In the genomic region with DNA sequence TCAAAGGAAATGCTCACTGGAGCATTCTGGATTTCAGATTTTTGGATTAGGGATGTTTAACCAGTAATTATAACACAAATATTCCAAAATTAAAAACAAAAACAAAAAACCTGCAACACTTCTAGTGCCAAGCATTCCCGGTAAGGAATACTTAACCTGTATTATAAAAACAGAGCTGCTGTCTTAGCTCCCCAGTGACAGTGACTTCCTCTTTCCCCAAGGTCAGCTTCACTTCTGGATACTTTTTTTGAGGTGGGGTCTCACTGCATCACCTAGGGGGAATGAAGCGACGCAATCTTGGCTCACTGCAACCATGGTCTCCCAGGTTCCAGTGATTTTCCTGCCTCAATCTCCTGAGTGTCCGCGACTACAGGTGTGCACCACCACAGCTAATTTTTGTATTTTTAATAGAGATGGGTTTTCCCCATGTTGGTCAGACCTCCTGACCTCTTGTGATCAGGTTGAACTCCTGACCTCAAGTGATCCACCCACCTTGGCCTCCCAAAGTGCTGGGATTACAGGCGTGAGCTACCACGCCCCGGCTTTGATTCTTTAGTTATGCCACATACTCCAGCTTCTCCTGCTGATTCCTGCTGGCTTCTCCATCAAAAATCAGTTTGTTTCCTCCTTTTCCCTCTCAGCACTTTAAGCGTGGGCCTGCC, we compare ENCODE assay signal across 16 cellular contexts. TPM values are rescaled to one million over a fixed set of nuclear protein-coding genes. Genes with fewer than 3 reads are reported as not detected.
A peak's percentile ranks its signal among the peaks of the same experiment; 100 is the strongest.
DNase-seq lines count a peak whose midpoint lies in the region; ATAC-seq and TF ChIP-seq lines count a peak whose summit lies in the region.
"Had no signal": no experiment of that assay in that cellular context is flagged by ENCODE, and none has a peak within 500 bp of the region (broad histone marks: within the 10 kb centered on the region; RNA-seq: fewer than 3 reads in every experiment).

No MANE protein-coding gene starts in this region.

- H3K36me3 Mint-ChIP-seq in activated T-cell treated with anti-CD3 and anti-CD28 coated beads, Interleukin-2, amount 50 U/mL, for 72 hours (ENCODE audit: insufficient read depth in 2 of 2): peaks cover 23 to 58% of the 10 kb centered on the region in 2 donors
- H3K36me3 Mint-ChIP-seq in T-helper 17 cell (ENCODE audit: low read depth) (peaks cover 6% of the 10 kb centered on the region), endodermal cell (ENCODE audit: low read depth) (peaks cover 81% of the 10 kb centered on the region)

- H3K36me3 ChIP-seq in endodermal cell (ENCODE audit: control insufficient read depth, insufficient read depth, low read length) (peaks cover 94% of the 10 kb centered on the region), transverse colon (peaks cover 0 to 65% (median 35%) of the 10 kb centered on the region in 4 donors)

- H3K9ac ChIP-seq in endodermal cell (ENCODE audit: extremely low read depth, low read length, poor library complexity, severe bottlenecking): no peak overlapping the region

- TF ChIP-seq CTCF in endodermal cell (conservative IDR thresholded peaks at IDR 0.05) (no peak), transverse colon (IDR thresholded peaks at IDR 0.05) (no peak)

- no peak for DNase-seq in activated T-cell treated with anti-CD3 and anti-CD28 coated beads, Interleukin-2, amount 50 U/mL, for 72 hours
- no peak for DNase-seq in activated T-cell treated with anti-CD3 and anti-CD28 coated beads, Interleukin-2, amount 50 U/mL, for 1 hour
- no peak for DNase-seq in T-helper 17 cell
- peak; percentile 39 for DNase-seq in endodermal cell
- DNase-seq in transverse colon: no peak
- DNase-seq in cerebellar cortex (ENCODE audit: low spot score): no peak
- no peak for DNase-seq in iPS-NIHi7 (ENCODE audit: extremely low spot score)
- DNase-seq in activated gamma-delta T cell (lab: John Stamatoyannopoulos, UW): no peak
- DNase-seq: COR-L47, EL, hippocampal formation, midbrain, NCI-H446, right cardiac atrium, SHP77 had no signal

- H3K9me3 ChIP-seq in T-helper 17 cell (ENCODE audit: control insufficient read depth, low read length, poor library complexity, severe bottlenecking): no peaks in the 10 kb centered on the region
- H3K9me3 ChIP-seq in endodermal cell (ENCODE audit: control insufficient read depth, low read length): no peaks in the 10 kb centered on the region
- no peaks in the 10 kb centered on the region for H3K9me3 ChIP-seq in transverse colon

- WGBS in endodermal cell (ENCODE audit: insufficient coverage in 1 of 2, insufficient read length in 1 of 2), 2 experiments: 95% methylated on average over 6 to 9 of the region's 9 CpGs
- 71 to 72% methylated on average over 4 to 9 of the region's 9 CpGs for WGBS in transverse colon (ENCODE audit: low coverage in 1 of 2), 2 donors

- peaks cover 54% of the 10 kb centered on the region for H3K4me1 Mint-ChIP-seq in activated T-cell treated with anti-CD3 and anti-CD28 coated beads, Interleukin-2, amount 50 U/mL, for 72 hours (ENCODE audit: low read depth)
- H3K4me1 Mint-ChIP-seq in T-helper 17 cell (peaks cover 36% of the 10 kb centered on the region), endodermal cell (peaks cover 16% of the 10 kb centered on the region)

- no peaks in the 10 kb centered on the region for H3K27me3 Mint-ChIP-seq in activated T-cell treated with anti-CD3 and anti-CD28 coated beads, Interleukin-2, amount 50 U/mL, for 72 hours (ENCODE audit: low read depth)
- H3K27me3 Mint-ChIP-seq in T-helper 17 cell (no peaks in the 10 kb centered on the region), endodermal cell (ENCODE audit: insufficient read depth) (no peaks in the 10 kb centered on the region)

- no peaks in the 10 kb centered on the region for H3K9me3 Mint-ChIP-seq in activated T-cell treated with anti-CD3 and anti-CD28 coated beads, Interleukin-2, amount 50 U/mL, for 72 hours
- H3K9me3 Mint-ChIP-seq in endodermal cell: no peaks in the 10 kb centered on the region

- H3K27ac ChIP-seq in endodermal cell (ENCODE audit: low read depth, low read length) (no peak overlapping the region), transverse colon (peak overlapping the region; percentile 4 to 31 (median 14))

- no peak for TF ChIP-seq EP300 in transverse colon (IDR thresholded peaks at IDR 0.05; ENCODE audit: low read depth)

- H3K4me3 Mint-ChIP-seq in activated T-cell treated with anti-CD3 and anti-CD28 coated beads, Interleukin-2, amount 50 U/mL, for 72 hours: no peak overlapping the region
- H3K4me3 Mint-ChIP-seq in T-helper 17 cell (no peak overlapping the region), endodermal cell (no peak overlapping the region)

- no peak overlapping the region for H3K4me3 ChIP-seq in endodermal cell (ENCODE audit: low read length)
- no peak overlapping the region for H3K4me3 ChIP-seq in transverse colon

- intact Hi-C loops in transverse colon (cut with DNase I; ENCODE audit: low total_unique reads): no loop called here

- ATAC-seq in activated T-cell treated with anti-CD3 and anti-CD28 coated beads, Interleukin-2, amount 50 U/mL, for 72 hours (replicated peaks in 1 of 2): no peak
- no peak for ATAC-seq in T-helper 17 cell
- ATAC-seq: right cardiac atrium had no signal

- H3K4me1 ChIP-seq in endodermal cell (ENCODE audit: control insufficient read depth, insufficient read depth, low read length): no peaks in the 10 kb centered on the region
- peaks cover 0 to 17% (median 7%) of the 10 kb centered on the region in 4 donors for H3K4me1 ChIP-seq in transverse colon

- no peak for TF ChIP-seq POLR2A in transverse colon (IDR thresholded peaks at IDR 0.05)

- H3K27ac Mint-ChIP-seq in activated T-cell treated with anti-CD3 and anti-CD28 coated beads, Interleukin-2, amount 50 U/mL, for 72 hours: peak overlapping the region; percentile 96
- H3K27ac Mint-ChIP-seq in T-helper 17 cell (peak overlapping the region; percentile 92), endodermal cell (peak overlapping the region; percentile 68)

- H3K27me3 ChIP-seq in endodermal cell (ENCODE audit: control insufficient read depth, insufficient read depth, low read length, poor library complexity, severe bottlenecking): no peaks in the 10 kb centered on the region
- H3K27me3 ChIP-seq in transverse colon: no peaks in the 10 kb centered on the region

- in situ Hi-C loops in transverse colon (cut with MboI; ENCODE audit: low pct_ligation_motif_present in 1 of 4, low pct_unique_long_range_greater_than_20kb in 1 of 4, low sequenced_read_pairs in 3 of 4): loop anchor here in 1 of 4 donors (25.0 kb wide), 1 partner anchor 265 kb away; a partner anchor contains a TSS

RNA-seq across cellular contexts. Expression of a gene that starts 15.9 kb away (rescaled TPM):
- total RNA-seq in activated T-cell treated with anti-CD3 and anti-CD28 coated beads, Interleukin-2, amount 50 U/mL, for 72 hours: 100 to 1,000 TPM; 302 to 332 TPM
- total RNA-seq in T-helper 17 cell (100 to 1,000 TPM; 140 to 149 TPM), endodermal cell (100 to 1,000 TPM; 179 to 201 TPM), transverse colon (100 to 1,000 TPM; 156 to 759 (median 244) TPM)
- polyA plus RNA-seq in endodermal cell (2013, experiment 1 of 2): 278 TPM
- polyA plus RNA-seq in endodermal cell (2013, experiment 2 of 2): 253 TPM

RNA-seq across cellular contexts. Expression of a gene that starts 37.9 kb away (rescaled TPM):
- total RNA-seq in activated T-cell treated with anti-CD3 and anti-CD28 coated beads, Interleukin-2, amount 50 U/mL, for 72 hours: 10 to 100 TPM; 10.5 to 12.8 TPM
- total RNA-seq in T-helper 17 cell (1 to 10 TPM; 4.6 to 8.8 TPM), endodermal cell (1 to 10 TPM; 8.8 to 9.5 TPM), transverse colon (1 to 10 TPM in 3 of 4 donors, not detected in 1; 3.4 to 7.9 (median 7.3) TPM)
- 9.3 TPM for polyA plus RNA-seq in endodermal cell (2013, experiment 1 of 2)
- polyA plus RNA-seq in endodermal cell (2013, experiment 2 of 2): 7.7 TPM
- total RNA-seq: MCF 10A had no signal
